ENCODE assay signal across 11 cellular contexts in genomic region chr18:32373995-32374394, GRCh38.
DNase-seq lines count a peak whose midpoint lies in the region; ATAC-seq and TF ChIP-seq lines count a peak whose summit lies in the region.
"Had no signal": no experiment of that assay in that cellular context is flagged by ENCODE, and none has a peak within 500 bp of the region (broad histone marks: within the 10 kb centered on the region; RNA-seq: fewer than 3 reads in every experiment).

No MANE protein-coding gene starts in this region.

- H3K4me1 ChIP-seq in HAP-1: peaks cover 10% of the 10 kb centered on the region
- H3K4me1 ChIP-seq in lower lobe of right lung: peaks cover 16% of the 10 kb centered on the region

- in situ Hi-C loops in HAP-1 (cut with MboI; ENCODE audit: low sequenced_read_pairs): no loop called here

- no peak overlapping the region for H3K4me3 Mint-ChIP-seq in nephron
- no peak overlapping the region for H3K4me3 Mint-ChIP-seq in stimulated activated memory B cell treated with anti-CD40 and anti-IgM and Interleukin-4, amounts not matched to agents 10 μg/mL and 1 μg/mL and 100 μg/mL, for 72 hours
- H3K4me3 Mint-ChIP-seq: T-helper 2 cell treated with Interferon-gamma antibody and Interleukin-4, amounts not matched to agents 5 μg/mL and 100 μg/mL, for 36 hours had no signal

- H3K36me3 Mint-ChIP-seq in nephron (ENCODE audit: low read depth): peaks cover 14% of the 10 kb centered on the region
- no peaks in the 10 kb centered on the region for H3K36me3 Mint-ChIP-seq in stimulated activated memory B cell treated with anti-CD40 and anti-IgM and Interleukin-4, amounts not matched to agents 10 μg/mL and 1 μg/mL and 100 μg/mL, for 72 hours

- intact Hi-C loops in head of caudate nucleus (cut with DNase I): no loop called here
- intact Hi-C loops in lower lobe of right lung (cut with DNase I): no loop called here

- H3K36me3 ChIP-seq in HAP-1 (replicated peaks) (no peaks in the 10 kb centered on the region), lower lobe of right lung (no peaks in the 10 kb centered on the region)

- peaks cover 13% of the 10 kb centered on the region for H3K4me1 Mint-ChIP-seq in nephron
- no peaks in the 10 kb centered on the region for H3K4me1 Mint-ChIP-seq in stimulated activated memory B cell treated with anti-CD40 and anti-IgM and Interleukin-4, amounts not matched to agents 10 μg/mL and 1 μg/mL and 100 μg/mL, for 72 hours

- peak overlapping the region in 2 of 3 experiments; percentile 6 to 15 for H3K27ac Mint-ChIP-seq in nephron
- no peak overlapping the region for H3K27ac Mint-ChIP-seq in stimulated activated memory B cell treated with anti-CD40 and anti-IgM and Interleukin-4, amounts not matched to agents 10 μg/mL and 1 μg/mL and 100 μg/mL, for 72 hours
- H3K27ac Mint-ChIP-seq: T-helper 2 cell treated with Interferon-gamma antibody and Interleukin-4, amounts not matched to agents 5 μg/mL and 100 μg/mL, for 36 hours had no signal

- H3K27me3 Mint-ChIP-seq in nephron (ENCODE audit: low read depth): no peaks in the 10 kb centered on the region
- no peaks in the 10 kb centered on the region for H3K27me3 Mint-ChIP-seq in stimulated activated memory B cell treated with anti-CD40 and anti-IgM and Interleukin-4, amounts not matched to agents 10 μg/mL and 1 μg/mL and 100 μg/mL, for 72 hours

- no peaks in the 10 kb centered on the region for H3K9me3 Mint-ChIP-seq in nephron
- H3K9me3 Mint-ChIP-seq in stimulated activated memory B cell treated with anti-CD40 and anti-IgM and Interleukin-4, amounts not matched to agents 10 μg/mL and 1 μg/mL and 100 μg/mL, for 72 hours: no peaks in the 10 kb centered on the region
- H3K9me3 Mint-ChIP-seq: T-helper 2 cell treated with Interferon-gamma antibody and Interleukin-4, amounts not matched to agents 5 μg/mL and 100 μg/mL, for 36 hours had no signal

- peak; percentile 46 to 51 for DNase-seq in HAP-1 (ENCODE audit: low spot score in 2 of 2)
- peak; percentile 32 to 49 for DNase-seq in NCI-H446 (lab: John Stamatoyannopoulos, UW)
- peak; percentile 73 to 75 for DNase-seq in cardiac fibroblast (ENCODE audit: low read depth in 2 of 2)
- DNase-seq in head of caudate nucleus: no peak
- no peak for DNase-seq in lower lobe of right lung
- DNase-seq in activated CD8-positive, alpha-beta memory T cell treated with anti-CD3 and anti-CD28 coated beads, Interleukin-2, amount 50 U/mL, for 48 hours: no peak
- DNase-seq: GDM1; stimulated activated CD4-positive, alpha-beta T cell treated with anti-CD3 and anti-CD28 coated beads, Interleukin-4, amount 100 ng/mL, for 1 hour had no signal

- TF ChIP-seq CTCF in cardiac fibroblast (IDR thresholded peaks at IDR 0.05; ENCODE audit: low read depth, low read length): no peak
- TF ChIP-seq CTCF in nephron (IDR thresholded peaks at IDR 0.05; ENCODE audit: unreplicated experiment in 3 of 3): no peak
- no peak for TF ChIP-seq CTCF in lower lobe of right lung (IDR thresholded peaks at IDR 0.05)

- no peaks in the 10 kb centered on the region for H3K9me3 ChIP-seq in HAP-1
- H3K9me3 ChIP-seq in lower lobe of right lung: no peaks in the 10 kb centered on the region

- H3K27me3 ChIP-seq in HAP-1 (ENCODE audit: low read depth) (no peaks in the 10 kb centered on the region), lower lobe of right lung (ENCODE audit: low read depth) (no peaks in the 10 kb centered on the region)

- ATAC-seq in stimulated activated memory B cell treated with anti-CD40 and anti-IgM and Interleukin-4, amounts not matched to agents 10 μg/mL and 1 μg/mL and 100 μg/mL, for 72 hours: no peak
- no peak for ATAC-seq in lower lobe of right lung

- no peak overlapping the region for H3K4me3 ChIP-seq in HAP-1
- no peak overlapping the region for H3K4me3 ChIP-seq in cardiac fibroblast (replicated peaks in 1 of 2; ENCODE audit: low read depth in 2 of 2, low read length in 2 of 2)
- no peak overlapping the region for H3K4me3 ChIP-seq in lower lobe of right lung

- no peak overlapping the region for H3K27ac ChIP-seq in lower lobe of right lung

Comparison
In these comparisons a context has a peak if more than half of its experiments do, and no peak if none do; other contexts are left out.
1. DNase-seq: peak in HAP-1 (2 of 2), NCI-H446 (2 of 2) and cardiac fibroblast (2 of 2); none in head of caudate nucleus (0 of 42), lower lobe of right lung (single experiment) and activated CD8-positive, alpha-beta memory T cell treated with anti-CD3 and anti-CD28 coated beads, Interleukin-2, amount 50 U/mL, for 48 hours (single experiment).